In genomic region chr16:2704166-2704982, GRCh38 we compare ENCODE assay signal across 30 cellular contexts.
"Had no signal": no experiment of that assay in that cellular context is flagged by ENCODE, and none has a peak within 500 bp of the region (broad histone marks: within the 10 kb centered on the region; RNA-seq: fewer than 3 reads in every experiment).

No MANE protein-coding gene starts in this region.

- H3K4me3 ChIP-seq: MG63, Peyer's patch, SJSA1 had no signal

- ATAC-seq: activated naive CD8-positive, alpha-beta T cell treated with anti-CD3 and anti-CD28 coated beads, Interleukin-2, amount 50 U/mL, for 24 hours; activated T-cell treated with anti-CD3 and anti-CD28 coated beads, Interleukin-2, amount 50 U/mL, for 4 hours had no signal

- H3K4me2 ChIP-seq: SK-N-SH had no signal

- H3K36me3 Mint-ChIP-seq: activated naive CD8-positive, alpha-beta T cell had no signal

- H3K9me3 Mint-ChIP-seq: activated CD4-positive, alpha-beta memory T cell treated with anti-CD3 and anti-CD28 coated beads for 36 hours; activated CD4-positive, alpha-beta T cell treated with anti-CD3 and anti-CD28 coated beads, Interleukin-2, amount 10 ng/mL, durations not matched to agents 7 days and 5 days; activated naive CD4-positive, alpha-beta T cell treated with anti-CD3 and anti-CD28 coated beads, Interleukin-2, amount 10 ng/mL, durations not matched to agents 7 days and 5 days; activated naive CD8-positive, alpha-beta T cell treated with anti-CD3 and anti-CD28 coated beads, Interleukin-2, amount 50 U/mL, for 24 hours; activated T-cell treated with anti-CD3 and anti-CD28 coated beads, Interleukin-2, amount 50 U/mL, for 4 hours; activated T-helper 1 cell treated with anti-CD3 and anti-CD28 coated beads, Interleukin-12 subunit alpha, Interleukin-12 subunit beta, Interleukin-2, Interleukin-4 antibody, amounts not matched to agents 30 ng/mL and 10 ng/mL and 1 ng/mL, durations not matched to agents 14 hours and 24 hours and 36 hours; brain; T-helper 1 cell treated with Interleukin-12 subunit alpha and Interleukin-12 subunit beta and Interleukin-4 antibody, amounts not matched to agents 30 μg/mL and 1 μg/mL, for 36 hours; T-helper 2 cell treated with Interferon-gamma antibody and Interleukin-4, amounts not matched to agents 5 μg/mL and 100 μg/mL, for 36 hours had no signal

- H3K9ac ChIP-seq: SK-N-SH had no signal

- H3K27me3 Mint-ChIP-seq: activated CD4-positive, alpha-beta memory T cell treated with anti-CD3 and anti-CD28 coated beads for 36 hours; activated CD4-positive, alpha-beta T cell treated with anti-CD3 and anti-CD28 coated beads, Interleukin-2, amount 10 ng/mL, durations not matched to agents 7 days and 5 days; activated naive CD4-positive, alpha-beta T cell treated with anti-CD3 and anti-CD28 coated beads, Interleukin-2, amount 10 ng/mL, durations not matched to agents 7 days and 5 days; activated naive CD8-positive, alpha-beta T cell; activated naive CD8-positive, alpha-beta T cell treated with anti-CD3 and anti-CD28 coated beads, Interleukin-2, amount 50 U/mL, for 24 hours; brain had no signal

- H3K4me1 Mint-ChIP-seq: activated CD4-positive, alpha-beta T cell treated with anti-CD3 and anti-CD28 coated beads, Interleukin-2, amount 10 ng/mL, durations not matched to agents 7 days and 5 days; activated naive CD4-positive, alpha-beta T cell treated with anti-CD3 and anti-CD28 coated beads, Interleukin-2, amount 10 ng/mL, durations not matched to agents 7 days and 5 days; activated naive CD8-positive, alpha-beta T cell treated with anti-CD3 and anti-CD28 coated beads, Interleukin-2, amount 50 U/mL, for 24 hours; brain had no signal

- H3K4me1 ChIP-seq: Peyer's patch, SJSA1 had no signal

- H3K27ac ChIP-seq: Peyer's patch, SJSA1 had no signal

- H3K27me3 ChIP-seq: MG63, Peyer's patch, SJSA1 had no signal

- H3K9me2 ChIP-seq: SK-N-SH had no signal

- H3K27ac Mint-ChIP-seq: activated CD4-positive, alpha-beta memory T cell treated with anti-CD3 and anti-CD28 coated beads for 36 hours; activated CD4-positive, alpha-beta T cell treated with anti-CD3 and anti-CD28 coated beads, Interleukin-2, amount 10 ng/mL, durations not matched to agents 7 days and 5 days; activated naive CD8-positive, alpha-beta T cell; activated naive CD8-positive, alpha-beta T cell treated with anti-CD3 and anti-CD28 coated beads, Interleukin-2, amount 50 U/mL, for 24 hours; activated T-helper 1 cell treated with anti-CD3 and anti-CD28 coated beads, Interleukin-12 subunit alpha, Interleukin-12 subunit beta, Interleukin-2, Interleukin-4 antibody, amounts not matched to agents 30 ng/mL and 10 ng/mL and 1 ng/mL, durations not matched to agents 14 hours and 24 hours and 36 hours; brain; T-helper 1 cell treated with Interleukin-12 subunit alpha and Interleukin-12 subunit beta and Interleukin-4 antibody, amounts not matched to agents 30 μg/mL and 1 μg/mL, for 36 hours; T-helper 2 cell treated with Interferon-gamma antibody and Interleukin-4, amounts not matched to agents 5 μg/mL and 100 μg/mL, for 36 hours had no signal

- H3K4me3 Mint-ChIP-seq: activated CD4-positive, alpha-beta memory T cell treated with anti-CD3 and anti-CD28 coated beads for 36 hours; activated CD4-positive, alpha-beta T cell treated with anti-CD3 and anti-CD28 coated beads, Interleukin-2, amount 10 ng/mL, durations not matched to agents 7 days and 5 days; activated naive CD4-positive, alpha-beta T cell treated with anti-CD3 and anti-CD28 coated beads, Interleukin-2, amount 10 ng/mL, durations not matched to agents 7 days and 5 days; activated naive CD8-positive, alpha-beta T cell; activated naive CD8-positive, alpha-beta T cell treated with anti-CD3 and anti-CD28 coated beads, Interleukin-2, amount 50 U/mL, for 24 hours; activated T-cell treated with anti-CD3 and anti-CD28 coated beads, Interleukin-2, amount 50 U/mL, for 4 hours; activated T-helper 1 cell treated with anti-CD3 and anti-CD28 coated beads, Interleukin-12 subunit alpha, Interleukin-12 subunit beta, Interleukin-2, Interleukin-4 antibody, amounts not matched to agents 30 ng/mL and 10 ng/mL and 1 ng/mL, durations not matched to agents 14 hours and 24 hours and 36 hours; brain; T-helper 1 cell treated with Interleukin-12 subunit alpha and Interleukin-12 subunit beta and Interleukin-4 antibody, amounts not matched to agents 30 μg/mL and 1 μg/mL, for 36 hours; T-helper 2 cell treated with Interferon-gamma antibody and Interleukin-4, amounts not matched to agents 5 μg/mL and 100 μg/mL, for 36 hours had no signal

- DNase-seq: activated CD4-positive, alpha-beta memory T cell treated with anti-CD3 and anti-CD28 coated beads for 36 hours; activated CD4-positive, alpha-beta T cell treated with anti-CD3 and anti-CD28 coated beads, Interleukin-2, amount 10 ng/mL, durations not matched to agents 7 days and 5 days; activated CD8-positive, alpha-beta memory T cell treated with anti-CD3 and anti-CD28 coated beads, Interleukin-2, amount 50 U/mL, for 4 hours; activated naive CD4-positive, alpha-beta T cell treated with anti-CD3 and anti-CD28 coated beads, Interleukin-2, amount 10 ng/mL, durations not matched to agents 7 days and 5 days; activated naive CD8-positive, alpha-beta T cell treated with anti-CD3 and anti-CD28 coated beads, Interleukin-2, amount 50 U/mL, for 24 hours; activated T-cell treated with anti-CD3 and anti-CD28 coated beads for 4 hours; activated T-cell treated with anti-CD3 and anti-CD28 coated beads, Interleukin-2, amount 50 U/mL, for 4 hours; central memory CD4-positive, alpha-beta T cell; Kasumi-1; KG1; MG63; NCI-H1048; NCI-H1105 treated with DMSO at 0.1 percent for 48 hours; NCI-H1436; NCI-H1694; NCI-H1930; NCI-H2081 treated with DMSO at 0.1 percent for 48 hours; NCI-H226; NCI-H446 treated with DMSO at 0.1 percent for 48 hours; NCI-H524; Peyer's patch; RPMI8226; SHP77; SK-N-SH had no signal

- H3K9me3 ChIP-seq: MG63, Peyer's patch, SJSA1, SK-N-SH had no signal
